13 cellular contexts compared by ENCODE assay signal in the genomic region with DNA sequence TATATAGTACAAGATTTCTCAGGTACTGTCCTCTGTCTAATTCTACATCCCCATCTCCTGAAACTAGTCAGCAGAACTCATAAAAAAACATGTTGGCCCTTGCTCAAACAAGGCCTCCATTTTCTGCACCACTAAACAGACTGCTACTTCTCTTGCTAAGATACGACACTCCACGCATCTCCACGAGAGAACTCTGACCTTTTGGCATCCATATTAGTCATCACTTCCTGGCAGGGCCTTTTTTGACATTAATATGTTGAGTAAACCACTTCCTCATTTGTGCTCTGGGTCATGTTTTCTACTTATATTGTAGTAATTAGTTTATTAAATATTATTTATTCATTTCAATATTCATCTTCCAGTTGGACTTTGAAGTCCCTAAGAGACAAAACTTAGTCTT.
DNase-seq lines count a peak whose midpoint lies in the region; ATAC-seq, FAIRE-seq and TF ChIP-seq lines count a peak whose summit lies in the region.
"Had no signal": no experiment of that assay in that cellular context is flagged by ENCODE, and none has a peak within 500 bp of the region (broad histone marks: within the 10 kb centered on the region; RNA-seq: fewer than 3 reads in every experiment).

No MANE protein-coding gene starts in this region.

- ATAC-seq in GM18870 (IDR thresholded peaks at IDR 0.05; ENCODE audit: unreplicated experiment), result peak; percentile 92
- peak; percentile 68 for ATAC-seq in HG03095 (IDR thresholded peaks at IDR 0.05; ENCODE audit: unreplicated experiment)
- ATAC-seq in SK-N-SH treated with all-trans-retinoic acid at 6 μM for 48 hours, result peak; percentile 52; the same call in 2 of the 3 replicates

- no peaks in the 10 kb centered on the region for H3K9me3 ChIP-seq in small intestine (ENCODE audit: control insufficient read depth, low read depth)
- H3K9me3 ChIP-seq in effector memory CD4-positive, alpha-beta T cell (ENCODE audit: control insufficient read depth, low read length), result no peaks in the 10 kb centered on the region
- no peaks in the 10 kb centered on the region for H3K9me3 ChIP-seq in CD8-positive, alpha-beta memory T cell (ENCODE audit: low read length)
- H3K9me3 ChIP-seq: Peyer's patch had no signal

- POLR2A ChIA-PET in CD8-positive, alpha-beta memory T cell (lab: Charles Lee), result no interaction called here

- H3K4me1 Mint-ChIP-seq in CD8-positive, alpha-beta memory T cell, result peaks cover 0 to 2% (median 0%) of the 10 kb centered on the region in 3 donors
- H3K4me1 Mint-ChIP-seq: activated CD4-positive, alpha-beta T cell treated with anti-CD3 and anti-CD28 coated beads, Interleukin-2, amount 10 ng/mL, durations not matched to agents 7 days and 5 days; activated naive CD8-positive, alpha-beta T cell treated with anti-CD3 and anti-CD28 coated beads for 36 hours had no signal

- peaks cover 0 to 11% (median 4%) of the 10 kb centered on the region in 5 donors for H3K9me3 Mint-ChIP-seq in CD8-positive, alpha-beta memory T cell
- H3K9me3 Mint-ChIP-seq: activated CD4-positive, alpha-beta T cell treated with anti-CD3 and anti-CD28 coated beads, Interleukin-2, amount 10 ng/mL, durations not matched to agents 7 days and 5 days; activated naive CD8-positive, alpha-beta T cell treated with anti-CD3 and anti-CD28 coated beads for 36 hours had no signal

- no peak for FAIRE-seq in small intestine (lab: Jason Lieb, UNC)

- H3K36me3 ChIP-seq in small intestine (ENCODE audit: control insufficient read depth in 2 of 2, insufficient read depth in 2 of 2, low read length in 2 of 2), result no peaks in the 10 kb centered on the region
- no peaks in the 10 kb centered on the region for H3K36me3 ChIP-seq in effector memory CD4-positive, alpha-beta T cell (ENCODE audit: control insufficient read depth, insufficient read depth, low read length)
- no peaks in the 10 kb centered on the region for H3K36me3 ChIP-seq in CD8-positive, alpha-beta memory T cell (ENCODE audit: insufficient read depth, low read length)
- H3K36me3 ChIP-seq: Peyer's patch had no signal

- no peaks in the 10 kb centered on the region for H3K27me3 Mint-ChIP-seq in CD8-positive, alpha-beta memory T cell
- H3K27me3 Mint-ChIP-seq: activated CD4-positive, alpha-beta T cell treated with anti-CD3 and anti-CD28 coated beads, Interleukin-2, amount 10 ng/mL, durations not matched to agents 7 days and 5 days; activated naive CD8-positive, alpha-beta T cell treated with anti-CD3 and anti-CD28 coated beads for 36 hours had no signal

- CTCF ChIA-PET in CD8-positive, alpha-beta memory T cell (lab: Charles Lee), result no interaction called here

- peak overlapping the region in 1 of 8 donors; percentile 41 for H3K27ac Mint-ChIP-seq in CD8-positive, alpha-beta memory T cell
- H3K27ac Mint-ChIP-seq: activated CD4-positive, alpha-beta T cell treated with anti-CD3 and anti-CD28 coated beads, Interleukin-2, amount 10 ng/mL, durations not matched to agents 7 days and 5 days; activated naive CD8-positive, alpha-beta T cell treated with anti-CD3 and anti-CD28 coated beads for 36 hours had no signal

- DNase-seq in small intestine (peak; percentile 19), mucosa of gallbladder (ENCODE audit: low spot score) (no peak)
- no peak for DNase-seq in effector memory CD4-positive, alpha-beta T cell
- no peak for DNase-seq in CD8-positive, alpha-beta memory T cell
- DNase-seq: activated CD4-positive, alpha-beta T cell treated with anti-CD3 and anti-CD28 coated beads, Interleukin-2, amount 10 ng/mL, durations not matched to agents 7 days and 5 days; activated naive CD8-positive, alpha-beta T cell treated with anti-CD3 and anti-CD28 coated beads for 36 hours; NCI-H1694 treated with DMSO at 0.1 percent for 48 hours; substantia nigra had no signal

- no peak overlapping the region for H3K4me3 ChIP-seq in small intestine (ENCODE audit: low read depth in 1 of 2, low read length in 2 of 2)
- no peak overlapping the region for H3K4me3 ChIP-seq in effector memory CD4-positive, alpha-beta T cell (ENCODE audit: insufficient read depth, low read depth, low read length, poor library complexity, severe bottlenecking)
- H3K4me3 ChIP-seq in CD8-positive, alpha-beta memory T cell (ENCODE audit: low read length), result no peak overlapping the region
- H3K4me3 ChIP-seq: Peyer's patch had no signal

- no peaks in the 10 kb centered on the region for H3K36me3 Mint-ChIP-seq in CD8-positive, alpha-beta memory T cell
- H3K36me3 Mint-ChIP-seq: activated naive CD8-positive, alpha-beta T cell treated with anti-CD3 and anti-CD28 coated beads for 36 hours had no signal

- no peak overlapping the region for H3K27ac ChIP-seq in small intestine (ENCODE audit: low read depth in 1 of 2, low read length in 1 of 2)
- no peak overlapping the region for H3K27ac ChIP-seq in effector memory CD4-positive, alpha-beta T cell (ENCODE audit: insufficient read depth, low read length, poor library complexity, severe bottlenecking)
- H3K27ac ChIP-seq in CD8-positive, alpha-beta memory T cell (ENCODE audit: low read depth, low read length), result no peak overlapping the region
- H3K27ac ChIP-seq: Peyer's patch had no signal

- no peaks in the 10 kb centered on the region for H3K27me3 ChIP-seq in small intestine (ENCODE audit: control insufficient read depth in 2 of 2, insufficient read depth in 2 of 2, low read length in 2 of 2)
- H3K27me3 ChIP-seq in effector memory CD4-positive, alpha-beta T cell (replicated peaks; ENCODE audit: control insufficient read depth, insufficient read depth, low read length, poor library complexity, severe bottlenecking), result no peaks in the 10 kb centered on the region
- no peaks in the 10 kb centered on the region for H3K27me3 ChIP-seq in CD8-positive, alpha-beta memory T cell (ENCODE audit: insufficient read depth, low read length, poor library complexity, severe bottlenecking)
- H3K27me3 ChIP-seq: Peyer's patch had no signal

- no peaks in the 10 kb centered on the region for H3K4me1 ChIP-seq in small intestine (ENCODE audit: control insufficient read depth in 2 of 2, insufficient read depth in 1 of 2, low read depth in 1 of 2, low read length in 1 of 2)
- H3K4me1 ChIP-seq in effector memory CD4-positive, alpha-beta T cell (ENCODE audit: control insufficient read depth, insufficient read depth, low read length, poor library complexity, severe bottlenecking), result no peaks in the 10 kb centered on the region
- no peaks in the 10 kb centered on the region for H3K4me1 ChIP-seq in CD8-positive, alpha-beta memory T cell (ENCODE audit: insufficient read depth, low read length)
- H3K4me1 ChIP-seq: Peyer's patch had no signal

- WGBS in small intestine, 3 donors, result 20 to 24% (median 24%) methylated on average over 3 of the region's 3 CpGs

- H3K4me3 Mint-ChIP-seq in CD8-positive, alpha-beta memory T cell, result no peak overlapping the region
- H3K4me3 Mint-ChIP-seq: activated CD4-positive, alpha-beta T cell treated with anti-CD3 and anti-CD28 coated beads, Interleukin-2, amount 10 ng/mL, durations not matched to agents 7 days and 5 days; activated naive CD8-positive, alpha-beta T cell treated with anti-CD3 and anti-CD28 coated beads for 36 hours; neural crest cell had no signal

TF ChIP-seq in SK-N-SH treated with all-trans-retinoic acid at 6 μM for 48 hours, 23 proteins besides CTCF, POLR2A, EP300 and RAD21 (continues in another document):
- no peak for TF ChIP-seq ZNF565 (CRISPR knock-in tag; conservative IDR thresholded peaks at IDR 0.05; ENCODE audit: low read depth)
- TF ChIP-seq, protein P1, sequence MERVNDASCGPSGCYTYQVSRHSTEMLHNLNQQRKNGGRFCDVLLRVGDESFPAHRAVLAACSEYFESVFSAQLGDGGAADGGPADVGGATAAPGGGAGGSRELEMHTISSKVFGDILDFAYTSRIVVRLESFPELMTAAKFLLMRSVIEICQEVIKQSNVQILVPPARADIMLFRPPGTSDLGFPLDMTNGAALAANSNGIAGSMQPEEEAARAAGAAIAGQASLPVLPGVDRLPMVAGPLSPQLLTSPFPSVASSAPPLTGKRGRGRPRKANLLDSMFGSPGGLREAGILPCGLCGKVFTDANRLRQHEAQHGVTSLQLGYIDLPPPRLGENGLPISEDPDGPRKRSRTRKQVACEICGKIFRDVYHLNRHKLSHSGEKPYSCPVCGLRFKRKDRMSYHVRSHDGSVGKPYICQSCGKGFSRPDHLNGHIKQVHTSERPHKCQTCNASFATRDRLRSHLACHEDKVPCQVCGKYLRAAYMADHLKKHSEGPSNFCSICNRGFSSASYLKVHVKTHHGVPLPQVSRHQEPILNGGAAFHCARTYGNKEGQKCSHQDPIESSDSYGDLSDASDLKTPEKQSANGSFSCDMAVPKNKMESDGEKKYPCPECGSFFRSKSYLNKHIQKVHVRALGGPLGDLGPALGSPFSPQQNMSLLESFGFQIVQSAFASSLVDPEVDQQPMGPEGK (CRISPR knock-in tag; IDR thresholded peaks at IDR 0.05; ENCODE audit: borderline replicate concordance), result no peak
- TF ChIP-seq ZNF8 (CRISPR knock-in tag; IDR thresholded peaks at IDR 0.05), result no peak
- TF ChIP-seq ESRRG (CRISPR knock-in tag; IDR thresholded peaks at IDR 0.05), result no peak
- no peak for TF ChIP-seq TOX (CRISPR knock-in tag; IDR thresholded peaks at IDR 0.05; ENCODE audit: borderline replicate concordance)
- no peak for TF ChIP-seq ZFP30 (CRISPR knock-in tag; IDR thresholded peaks at IDR 0.05)
- TF ChIP-seq, protein P2, sequence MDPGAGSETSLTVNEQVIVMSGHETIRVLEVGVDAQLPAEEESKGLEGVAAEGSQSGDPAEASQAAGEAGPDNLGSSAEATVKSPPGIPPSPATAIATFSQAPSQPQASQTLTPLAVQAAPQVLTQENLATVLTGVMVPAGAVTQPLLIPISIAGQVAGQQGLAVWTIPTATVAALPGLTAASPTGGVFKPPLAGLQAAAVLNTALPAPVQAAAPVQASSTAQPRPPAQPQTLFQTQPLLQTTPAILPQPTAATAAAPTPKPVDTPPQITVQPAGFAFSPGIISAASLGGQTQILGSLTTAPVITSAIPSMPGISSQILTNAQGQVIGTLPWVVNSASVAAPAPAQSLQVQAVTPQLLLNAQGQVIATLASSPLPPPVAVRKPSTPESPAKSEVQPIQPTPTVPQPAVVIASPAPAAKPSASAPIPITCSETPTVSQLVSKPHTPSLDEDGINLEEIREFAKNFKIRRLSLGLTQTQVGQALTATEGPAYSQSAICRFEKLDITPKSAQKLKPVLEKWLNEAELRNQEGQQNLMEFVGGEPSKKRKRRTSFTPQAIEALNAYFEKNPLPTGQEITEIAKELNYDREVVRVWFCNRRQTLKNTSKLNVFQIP (CRISPR knock-in tag; IDR thresholded peaks at IDR 0.05; ENCODE audit: borderline replicate concordance, low read depth), result no peak
- no peak for TF ChIP-seq ARNTL (CRISPR knock-in tag; IDR thresholded peaks at IDR 0.05; ENCODE audit: borderline replicate concordance, low read depth)
